ENCODE assay signal across 29 cellular contexts in the genomic region with DNA sequence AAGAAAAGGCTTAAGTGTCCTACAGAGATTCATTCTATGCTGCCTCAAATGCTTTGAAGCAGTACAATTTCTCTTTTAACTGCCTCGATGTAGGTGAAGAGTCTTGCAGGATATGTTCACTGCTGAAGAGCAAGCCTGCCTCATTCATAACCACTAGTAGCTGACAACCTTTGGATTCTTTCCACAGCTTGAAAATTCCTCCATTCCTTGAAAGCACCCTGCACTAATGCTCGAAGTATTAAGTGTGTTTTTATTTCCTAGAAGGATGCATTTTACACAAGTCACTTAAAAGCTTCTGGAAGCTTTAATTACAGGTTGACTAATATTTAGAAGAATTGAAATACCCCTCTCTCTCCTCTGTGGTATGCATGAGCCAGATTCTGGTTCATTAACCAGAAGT.
DNase-seq lines count a peak whose midpoint lies in the region; ATAC-seq, FAIRE-seq and TF ChIP-seq lines count a peak whose summit lies in the region.
"Had no signal": no experiment of that assay in that cellular context is flagged by ENCODE, and none has a peak within 500 bp of the region (broad histone marks: within the 10 kb centered on the region; RNA-seq: fewer than 3 reads in every experiment).

No MANE protein-coding gene starts in this region.

- DNase-seq in G401 (ENCODE audit: low spot score) (peak; percentile 60), SK-N-SH (no peak), endodermal cell (no peak), renal cortical epithelial cell (ENCODE audit: low read depth) (peak; percentile 90), LoVo (ENCODE audit: low spot score) (no peak), RCC 7860 (ENCODE audit: low spot score) (no peak)
- no peak for DNase-seq in stimulated activated naive CD8-positive, alpha-beta T cell treated with anti-CD3 and anti-CD28 coated beads, Interleukin-15, amount 100 ng/mL, for 72 hours
- DNase-seq: ACHN; activated CD4-positive, alpha-beta T cell treated with anti-CD3 and anti-CD28 coated beads for 1 hour; activated CD8-positive, alpha-beta T cell treated with anti-CD3 and anti-CD28 coated beads for 36 hours; activated naive CD8-positive, alpha-beta T cell treated with anti-CD3 and anti-CD28 coated beads for 36 hours; Caco-2; cerebellar nuclear complex; heart left ventricle; mammary epithelial cell; NCI-H1092 treated with DMSO at 0.1 percent for 48 hours; NCI-H187 treated with DMSO at 0.1 percent for 48 hours; NCI-H345; NCI-H748 treated with DMSO at 0.1 percent for 48 hours; nephron progenitor cell; stimulated activated CD4-positive, alpha-beta T cell treated with anti-CD3 and anti-CD28 coated beads, Interleukin-4, amount 100 ng/mL, for 4 hours; upper lobe of left lung had no signal

- H3K4me1 ChIP-seq in SK-N-SH (ENCODE audit: control insufficient read depth in 1 of 2, insufficient read depth in 2 of 2, low read depth in 1 of 2, low read length in 1 of 2) (no peaks in the 10 kb centered on the region), endodermal cell (ENCODE audit: control insufficient read depth, insufficient read depth, low read length) (peaks cover 15% of the 10 kb centered on the region)
- H3K4me1 ChIP-seq: ascending aorta, heart left ventricle, SJSA1, upper lobe of left lung had no signal

- POLR2A ChIA-PET in SK-N-SH (lab: Yijun Ruan, JAX) = no interaction called here

- H3K9me3 Mint-ChIP-seq in endodermal cell = peaks cover 23% of the 10 kb centered on the region
- H3K9me3 Mint-ChIP-seq in stimulated activated naive CD8-positive, alpha-beta T cell treated with anti-CD3 and anti-CD28 coated beads, Interleukin-15, amount 100 ng/mL, for 72 hours = peaks cover 5 to 8% of the 10 kb centered on the region in 2 donors
- H3K9me3 Mint-ChIP-seq: activated naive CD8-positive, alpha-beta T cell treated with anti-CD3 and anti-CD28 coated beads for 36 hours had no signal

- no peak overlapping the region for H3K27ac ChIP-seq in SK-N-SH (ENCODE audit: low read depth in 2 of 2, low read length in 1 of 2)
- no peak overlapping the region for H3K27ac ChIP-seq in endodermal cell (ENCODE audit: low read depth, low read length)
- H3K27ac ChIP-seq: ascending aorta, heart left ventricle, SJSA1, upper lobe of left lung had no signal

- no peak for FAIRE-seq in RCC 7860 (lab: Jason Lieb, UNC)
- FAIRE-seq: GM12878 had no signal

- peak overlapping the region; percentile 41 for H3K27ac Mint-ChIP-seq in endodermal cell
- H3K27ac Mint-ChIP-seq in stimulated activated naive CD8-positive, alpha-beta T cell treated with anti-CD3 and anti-CD28 coated beads, Interleukin-15, amount 100 ng/mL, for 72 hours = no peak overlapping the region
- H3K27ac Mint-ChIP-seq: activated CD8-positive, alpha-beta T cell treated with anti-CD3 and anti-CD28 coated beads for 36 hours; activated naive CD8-positive, alpha-beta T cell treated with anti-CD3 and anti-CD28 coated beads for 36 hours; IgD-negative memory B cell; nephron progenitor cell; stimulated activated memory B cell treated with anti-CD40 and anti-IgM and Interleukin-4, amounts not matched to agents 10 μg/mL and 1 μg/mL and 100 μg/mL, for 72 hours had no signal

- no peaks in the 10 kb centered on the region for H3K27me3 Mint-ChIP-seq in endodermal cell (ENCODE audit: insufficient read depth)
- no peaks in the 10 kb centered on the region for H3K27me3 Mint-ChIP-seq in stimulated activated naive CD8-positive, alpha-beta T cell treated with anti-CD3 and anti-CD28 coated beads, Interleukin-15, amount 100 ng/mL, for 72 hours
- H3K27me3 Mint-ChIP-seq: activated CD8-positive, alpha-beta T cell treated with anti-CD3 and anti-CD28 coated beads for 36 hours; activated naive CD8-positive, alpha-beta T cell treated with anti-CD3 and anti-CD28 coated beads for 36 hours; IgD-negative memory B cell; stimulated activated memory B cell treated with anti-CD40 and anti-IgM and Interleukin-4, amounts not matched to agents 10 μg/mL and 1 μg/mL and 100 μg/mL, for 72 hours had no signal

- peaks cover 19% of the 10 kb centered on the region for H3K36me3 Mint-ChIP-seq in endodermal cell (ENCODE audit: low read depth)
- H3K36me3 Mint-ChIP-seq: activated naive CD8-positive, alpha-beta T cell treated with anti-CD3 and anti-CD28 coated beads for 36 hours; IgD-negative memory B cell; stimulated activated memory B cell treated with anti-CD40 and anti-IgM and Interleukin-4, amounts not matched to agents 10 μg/mL and 1 μg/mL and 100 μg/mL, for 72 hours had no signal

- H3K27me3 ChIP-seq in SK-N-SH (ENCODE audit: insufficient read depth) (no peaks in the 10 kb centered on the region), endodermal cell (ENCODE audit: control insufficient read depth, insufficient read depth, low read length, poor library complexity, severe bottlenecking) (no peaks in the 10 kb centered on the region)
- H3K27me3 ChIP-seq: ascending aorta, heart left ventricle, SJSA1, upper lobe of left lung had no signal

- no peaks in the 10 kb centered on the region for H3F3A ChIP-seq in SK-N-SH (replicated peaks; ENCODE audit: insufficient read depth)

- 4% methylated on average over 2 of the region's 2 CpGs for WGBS in SK-N-SH (ENCODE audit: low lambda C conversion rate)
- 77 to 88% methylated on average over 1 to 2 of the region's 2 CpGs for WGBS in endodermal cell (ENCODE audit: insufficient coverage in 1 of 2, insufficient read length in 1 of 2), 2 experiments

- no peak overlapping the region for H3K4me3 Mint-ChIP-seq in endodermal cell
- H3K4me3 Mint-ChIP-seq in stimulated activated naive CD8-positive, alpha-beta T cell treated with anti-CD3 and anti-CD28 coated beads, Interleukin-15, amount 100 ng/mL, for 72 hours = no peak overlapping the region
- H3K4me3 Mint-ChIP-seq: activated CD8-positive, alpha-beta T cell treated with anti-CD3 and anti-CD28 coated beads for 36 hours; activated naive CD8-positive, alpha-beta T cell treated with anti-CD3 and anti-CD28 coated beads for 36 hours; IgD-negative memory B cell; nephron progenitor cell; stimulated activated memory B cell treated with anti-CD40 and anti-IgM and Interleukin-4, amounts not matched to agents 10 μg/mL and 1 μg/mL and 100 μg/mL, for 72 hours had no signal

- peaks cover 35% of the 10 kb centered on the region for H3K4me1 Mint-ChIP-seq in endodermal cell
- no peaks in the 10 kb centered on the region for H3K4me1 Mint-ChIP-seq in stimulated activated naive CD8-positive, alpha-beta T cell treated with anti-CD3 and anti-CD28 coated beads, Interleukin-15, amount 100 ng/mL, for 72 hours
- H3K4me1 Mint-ChIP-seq: activated naive CD8-positive, alpha-beta T cell treated with anti-CD3 and anti-CD28 coated beads for 36 hours; IgD-negative memory B cell; stimulated activated memory B cell treated with anti-CD40 and anti-IgM and Interleukin-4, amounts not matched to agents 10 μg/mL and 1 μg/mL and 100 μg/mL, for 72 hours had no signal

- no peak for TF ChIP-seq EP300 in SK-N-SH (IDR thresholded peaks at IDR 0.05; ENCODE audit: borderline replicate concordance in 1 of 2, low read depth in 1 of 2, low read length in 1 of 2)

- no peaks in the 10 kb centered on the region for H3K79me2 ChIP-seq in SK-N-SH (ENCODE audit: insufficient read depth)

- in situ Hi-C loops in G401 (cut with HindIII; ENCODE audit: low sequenced_read_pairs) = no loop called here

- H3K4me3 ChIP-seq in SK-N-SH (ENCODE audit: low read depth in 2 of 2, low read length in 1 of 2) (no peak overlapping the region), endodermal cell (ENCODE audit: low read length) (peak overlapping the region; percentile 37)
- H3K4me3 ChIP-seq: ascending aorta, GM12878, heart left ventricle, SJSA1, upper lobe of left lung had no signal

- no peak overlapping the region for H2AFZ ChIP-seq in SK-N-SH (ENCODE audit: low read depth)

- H4K20me1 ChIP-seq in SK-N-SH (ENCODE audit: insufficient read depth) = no peaks in the 10 kb centered on the region

- H3K9ac ChIP-seq in SK-N-SH (no peak overlapping the region), endodermal cell (ENCODE audit: extremely low read depth, low read length, poor library complexity, severe bottlenecking) (no peak overlapping the region)

- H3K9me2 ChIP-seq in SK-N-SH = no peaks in the 10 kb centered on the region

- no peak for TF ChIP-seq CTCF in SK-N-SH (IDR thresholded peaks at IDR 0.05)
- no peak for TF ChIP-seq CTCF in endodermal cell (conservative IDR thresholded peaks at IDR 0.05)

- H3K9me3 ChIP-seq in SK-N-SH = no peaks in the 10 kb centered on the region
- peaks cover 25% of the 10 kb centered on the region for H3K9me3 ChIP-seq in endodermal cell (ENCODE audit: control insufficient read depth, low read length)
- H3K9me3 ChIP-seq: ascending aorta, Caco-2, heart left ventricle, SJSA1, upper lobe of left lung had no signal

- no peak overlapping the region for H3K4me2 ChIP-seq in SK-N-SH

- TF ChIP-seq RAD21 in SK-N-SH (IDR thresholded peaks at IDR 0.05; ENCODE audit: low read length) = no peak

- CTCF ChIA-PET in SK-N-SH (lab: Yijun Ruan, JAX) = no interaction called here

- ATAC-seq in GM19397 (IDR thresholded peaks at IDR 0.05; ENCODE audit: unreplicated experiment) = no peak
- ATAC-seq in stimulated activated naive CD8-positive, alpha-beta T cell treated with anti-CD3 and anti-CD28 coated beads, Interleukin-15, amount 100 ng/mL, for 72 hours = no peak
- ATAC-seq: activated CD8-positive, alpha-beta T cell treated with anti-CD3 and anti-CD28 coated beads for 36 hours; GM12878; heart left ventricle; sciatic nerve; stimulated activated memory B cell treated with anti-CD40 and anti-IgM and Interleukin-4, amounts not matched to agents 10 μg/mL and 1 μg/mL and 100 μg/mL, for 72 hours had no signal

- no peaks in the 10 kb centered on the region for H3K36me3 ChIP-seq in SK-N-SH (replicated peaks in 1 of 2; ENCODE audit: control insufficient read depth in 1 of 2, insufficient read depth in 2 of 2, low read length in 1 of 2)
- H3K36me3 ChIP-seq in endodermal cell (ENCODE audit: control insufficient read depth, insufficient read depth, low read length) = peaks cover 9% of the 10 kb centered on the region
- H3K36me3 ChIP-seq: ascending aorta, heart left ventricle, SJSA1, upper lobe of left lung had no signal

TF ChIP-seq in SK-N-SH, 30 proteins besides CTCF, POLR2A, EP300 and RAD21:
- TF ChIP-seq TCF12 (IDR thresholded peaks at IDR 0.05) = peak; percentile 25
- TF ChIP-seq, protein P1, sequence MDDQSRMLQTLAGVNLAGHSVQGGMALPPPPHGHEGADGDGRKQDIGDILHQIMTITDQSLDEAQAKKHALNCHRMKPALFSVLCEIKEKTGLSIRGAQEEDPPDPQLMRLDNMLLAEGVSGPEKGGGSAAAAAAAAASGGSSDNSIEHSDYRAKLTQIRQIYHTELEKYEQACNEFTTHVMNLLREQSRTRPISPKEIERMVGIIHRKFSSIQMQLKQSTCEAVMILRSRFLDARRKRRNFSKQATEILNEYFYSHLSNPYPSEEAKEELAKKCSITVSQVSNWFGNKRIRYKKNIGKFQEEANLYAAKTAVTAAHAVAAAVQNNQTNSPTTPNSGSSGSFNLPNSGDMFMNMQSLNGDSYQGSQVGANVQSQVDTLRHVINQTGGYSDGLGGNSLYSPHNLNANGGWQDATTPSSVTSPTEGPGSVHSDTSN (IDR thresholded peaks at IDR 0.05) = peak; percentile 33
- TF ChIP-seq POLR2AphosphoS5 (IDR thresholded peaks at IDR 0.05; ENCODE audit: low read depth, low read length) = no peak

Comparison
In these comparisons a context has a peak if more than half of its experiments do, and no peak if none do; other contexts are left out.
1. DNase-seq: peak in G401 (single experiment) and renal cortical epithelial cell (single experiment); none in SK-N-SH (single experiment), endodermal cell (single experiment), stimulated activated naive CD8-positive, alpha-beta T cell treated with anti-CD3 and anti-CD28 coated beads, Interleukin-15, amount 100 ng/mL, for 72 hours (0 of 2), LoVo (single experiment) and RCC 7860 (single experiment).